In genomic region chr6:36837686-36838085, GRCh38 we compare ENCODE assay signal across 20 cellular contexts. TPM values are rescaled to one million over a fixed set of nuclear protein-coding genes. Genes with fewer than 3 reads are reported as not detected.
DNase-seq lines count a peak whose midpoint lies in the region; ATAC-seq and TF ChIP-seq lines count a peak whose summit lies in the region.
"Had no signal": no experiment of that assay in that cellular context is flagged by ENCODE, and none has a peak within 500 bp of the region (broad histone marks: within the 10 kb centered on the region; RNA-seq: fewer than 3 reads in every experiment).

No MANE protein-coding gene starts in this region.

- no peak overlapping the region for H2BK12ac ChIP-seq in trophoblast cell (ENCODE audit: low read length)

- H3K4me2 ChIP-seq in trophoblast cell (ENCODE audit: low read length) = no peak overlapping the region
- H3K4me2 ChIP-seq: A549, GM23338 had no signal

- no peak overlapping the region for H3K14ac ChIP-seq in trophoblast cell (ENCODE audit: low read length)

- H3K27me3 ChIP-seq in left ventricle myocardium inferior (ENCODE audit: low read depth) (peaks cover 20% of the 10 kb centered on the region), heart right ventricle (peaks cover 0 to 37% (median 0%) of the 10 kb centered on the region in 7 donors), trophoblast cell (ENCODE audit: insufficient read depth, low read length) (peaks cover 35% of the 10 kb centered on the region)

- H3K4me3 ChIP-seq in left ventricle myocardium inferior (peak overlapping the region; percentile 63), heart right ventricle (peak overlapping the region in 4 of 10 donors; percentile 56 to 61 (median 58)), trophoblast cell (ENCODE audit: low read depth, low read length) (no peak overlapping the region)
- H3K4me3 ChIP-seq: A549, GM23338 had no signal

- peak overlapping the region; percentile 19 for H3K4me3 Mint-ChIP-seq in natural killer cell treated with Interleukin-12 subunit alpha and Interleukin-12 subunit beta and Interleukin-15 and Interleukin-18, amount 100 ng/mL, for 72 hours
- H3K4me3 Mint-ChIP-seq in type B pancreatic cell = peak overlapping the region; percentile 82

- ATAC-seq in heart right ventricle = no peak
- ATAC-seq in natural killer cell treated with Interleukin-12 subunit alpha and Interleukin-12 subunit beta and Interleukin-15 and Interleukin-18, amount 100 ng/mL, for 72 hours = no peak
- no peak for ATAC-seq in HG02610 (IDR thresholded peaks at IDR 0.05; ENCODE audit: unreplicated experiment)
- ATAC-seq: A549, GM23338, HepG2 had no signal

- no peaks in the 10 kb centered on the region for H3K36me3 Mint-ChIP-seq in natural killer cell treated with Interleukin-12 subunit alpha and Interleukin-12 subunit beta and Interleukin-15 and Interleukin-18, amount 100 ng/mL, for 72 hours
- no peaks in the 10 kb centered on the region for H3K36me3 Mint-ChIP-seq in type B pancreatic cell

- H2BK120ac ChIP-seq in trophoblast cell (ENCODE audit: insufficient read depth, low read length, poor library complexity) = no peak overlapping the region

- H3K27me3 Mint-ChIP-seq in natural killer cell treated with Interleukin-12 subunit alpha and Interleukin-12 subunit beta and Interleukin-15 and Interleukin-18, amount 100 ng/mL, for 72 hours = peaks cover 20 to 31% of the 10 kb centered on the region in 2 donors
- H3K27me3 Mint-ChIP-seq in type B pancreatic cell = peaks cover 61% of the 10 kb centered on the region

- H4K12ac ChIP-seq in trophoblast cell (ENCODE audit: low read depth, low read length) = no peak overlapping the region

- no peak for TF ChIP-seq CTCF in left ventricle myocardium inferior (IDR thresholded peaks at IDR 0.05; ENCODE audit: borderline replicate concordance)
- TF ChIP-seq CTCF in heart right ventricle (IDR thresholded peaks at IDR 0.05) = no peak
- TF ChIP-seq CTCF in type B pancreatic cell (conservative IDR thresholded peaks at IDR 0.05) = no peak

- H3K36me3 ChIP-seq in left ventricle myocardium inferior (no peaks in the 10 kb centered on the region), heart right ventricle (no peaks in the 10 kb centered on the region), trophoblast cell (ENCODE audit: control insufficient read depth in 1 of 2, insufficient read depth in 2 of 2, low read length in 2 of 2) (no peaks in the 10 kb centered on the region)

- H4K91ac ChIP-seq in trophoblast cell (ENCODE audit: low read depth, low read length) = no peak overlapping the region

- H3K4me1 ChIP-seq in left ventricle myocardium inferior (peaks cover 60% of the 10 kb centered on the region), heart right ventricle (peaks cover 2 to 45% (median 24%) of the 10 kb centered on the region in 9 donors), trophoblast cell (ENCODE audit: control insufficient read depth in 1 of 2, insufficient read depth in 2 of 2, low read length in 2 of 2) (peaks cover 19 to 20% of the 10 kb centered on the region in 2 experiments)
- H3K4me1 ChIP-seq: A549 had no signal

- peak overlapping the region; percentile 92 for H3K27ac ChIP-seq in left ventricle myocardium inferior (replicated peaks)
- H3K27ac ChIP-seq in heart right ventricle = peak overlapping the region in 3 of 10 donors; percentile 77 to 86 (median 79)
- H3K27ac ChIP-seq in angular gyrus (ENCODE audit: low read depth, low read length) = peak overlapping the region; percentile 1
- H3K27ac ChIP-seq in trophoblast cell (ENCODE audit: low read depth, low read length) = no peak overlapping the region
- H3K27ac ChIP-seq: A549, RWPE1 had no signal

- peaks cover 4 to 19% of the 10 kb centered on the region in 2 donors for H3K4me1 Mint-ChIP-seq in natural killer cell treated with Interleukin-12 subunit alpha and Interleukin-12 subunit beta and Interleukin-15 and Interleukin-18, amount 100 ng/mL, for 72 hours (ENCODE audit: low read depth in 2 of 2)
- peaks cover 19% of the 10 kb centered on the region for H3K4me1 Mint-ChIP-seq in type B pancreatic cell (ENCODE audit: unreplicated experiment)

- H3K9me3 Mint-ChIP-seq in natural killer cell treated with Interleukin-12 subunit alpha and Interleukin-12 subunit beta and Interleukin-15 and Interleukin-18, amount 100 ng/mL, for 72 hours = no peaks in the 10 kb centered on the region
- H3K9me3 Mint-ChIP-seq in type B pancreatic cell = peaks cover 4% of the 10 kb centered on the region

- H3K27ac Mint-ChIP-seq in natural killer cell treated with Interleukin-12 subunit alpha and Interleukin-12 subunit beta and Interleukin-15 and Interleukin-18, amount 100 ng/mL, for 72 hours = no peak overlapping the region
- no peak overlapping the region for H3K27ac Mint-ChIP-seq in type B pancreatic cell
- H3K27ac Mint-ChIP-seq: GM23338 had no signal

- H2BK5ac ChIP-seq in trophoblast cell (ENCODE audit: low read depth, low read length, poor library complexity) = no peak overlapping the region

- no peak overlapping the region for H3K4ac ChIP-seq in trophoblast cell (ENCODE audit: low read depth, low read length)

- no peak overlapping the region for H2AFZ ChIP-seq in trophoblast cell (ENCODE audit: insufficient read depth, low read length, poor library complexity)
- H2AFZ ChIP-seq: GM23338 had no signal

- 82 to 91% methylated on average over 6 of the region's 6 CpGs for WGBS in heart right ventricle, 2 donors
- no CpG with 5 or more reads among the region's 6 CpGs for WGBS in trophoblast cell (ENCODE audit: extremely low coverage, insufficient coverage, insufficient read length)

- H3K18ac ChIP-seq in trophoblast cell (ENCODE audit: low read length) = no peak overlapping the region

- DNase-seq in left ventricle myocardium inferior = no peak
- DNase-seq in heart right ventricle = no peak
- no peak for DNase-seq in natural killer cell treated with Interleukin-12 subunit alpha and Interleukin-12 subunit beta and Interleukin-15 and Interleukin-18, amount 100 ng/mL, for 72 hours (ENCODE audit: low spot score)
- no peak for DNase-seq in type B pancreatic cell (ENCODE audit: extremely low spot score, unreplicated experiment)
- DNase-seq in trophoblast cell = no peak
- DNase-seq in HT-29 (ENCODE audit: low spot score) = no peak
- DNase-seq: C1 segment of cervical spinal cord, Caco-2, DMS153, NCI-H1048, NCI-H1436 treated with DMSO at 0.1 percent for 48 hours, NCI-H2029 treated with DMSO at 0.1 percent for 48 hours, NCI-H748 treated with DMSO at 0.1 percent for 48 hours had no signal

- intact Hi-C loops in left ventricle myocardium inferior (cut with micrococcal nuclease) (loop anchor here (10.0 kb wide), 1 partner anchor 223 kb away; no protein-coding TSS in a partner anchor), heart right ventricle (cut with DNase I) (no loop called here)

- no peaks in the 10 kb centered on the region for H3K79me1 ChIP-seq in trophoblast cell (ENCODE audit: low read length)

- no peak overlapping the region for H3K23ac ChIP-seq in trophoblast cell (ENCODE audit: low read length)

- H3K9me3 ChIP-seq in left ventricle myocardium inferior (replicated peaks) = no peaks in the 10 kb centered on the region
- H3K9me3 ChIP-seq in heart right ventricle = no peaks in the 10 kb centered on the region
- peaks cover 7% of the 10 kb centered on the region for H3K9me3 ChIP-seq in trophoblast cell (ENCODE audit: insufficient read depth, low read depth, low read length)
- H3K9me3 ChIP-seq: A549, Caco-2 had no signal

- no peak overlapping the region for H4K8ac ChIP-seq in trophoblast cell (ENCODE audit: low read depth, low read length)

- H3K9ac ChIP-seq in trophoblast cell (ENCODE audit: low read length) = no peak overlapping the region

- H3K79me2 ChIP-seq in trophoblast cell (ENCODE audit: control insufficient read depth, insufficient read depth, low read length, poor library complexity) = no peaks in the 10 kb centered on the region

- H2AK5ac ChIP-seq in trophoblast cell (ENCODE audit: low read length) = no peak overlapping the region

RNA-seq across cellular contexts. Expression of gene CPNE5, which starts 1.6 kb away (rescaled TPM):
- total RNA-seq in left ventricle myocardium inferior (26.5 TPM), heart right ventricle (10 to 100 TPM in 9 of 10 donors, 1 to 10 TPM in 1; 2.8 to 98.2 (median 29.0) TPM), type B pancreatic cell (ENCODE audit: low replicate concordance) (0.14 and 0.72 TPM in 2 replicates)
- 10 to 100 TPM in 1 of 2 donors, 1 to 10 TPM in 1; 4.4 to 18.4 TPM for polyA plus RNA-seq in heart right ventricle
- 1 to 10 TPM; 2.9 to 4.0 TPM for total RNA-seq in natural killer cell treated with Interleukin-12 subunit alpha and Interleukin-12 subunit beta and Interleukin-15 and Interleukin-18, amount 100 ng/mL, for 72 hours
- 1.1 and 1.2 TPM in 2 replicates for polyA plus RNA-seq in trophoblast cell (2013)
- 0.10 TPM in 1 of 2 replicates, not detected in the other for total RNA-seq in HT-29 (2014; rRNA removed; shearing (Covaris generic))
- total RNA-seq: Caco-2, HepG2, MCF 10A had no signal

RNA-seq across cellular contexts. Expression of gene PPIL1, which starts 36.9 kb away (rescaled TPM):
- total RNA-seq in left ventricle myocardium inferior (69.1 TPM), heart right ventricle (100 to 1,000 TPM in 2 of 10 donors, 10 to 100 TPM in 8; 34.5 to 106 (median 49.2) TPM), type B pancreatic cell (ENCODE audit: low replicate concordance) (35.1 and 50.4 TPM in 2 replicates)
- 10 to 100 TPM; 21.1 to 50.3 TPM for polyA plus RNA-seq in heart right ventricle
- 10 to 100 TPM; 30.3 to 40.8 TPM for total RNA-seq in natural killer cell treated with Interleukin-12 subunit alpha and Interleukin-12 subunit beta and Interleukin-15 and Interleukin-18, amount 100 ng/mL, for 72 hours
- 32.6 and 33.1 TPM in 2 replicates for polyA plus RNA-seq in trophoblast cell (2013)
- 23.3 and 24.4 TPM in 2 replicates for total RNA-seq in HT-29 (2014; rRNA removed; shearing (Covaris generic))

RNA-seq across cellular contexts. Expression of gene C6orf89, which starts 48.1 kb away (rescaled TPM):
- total RNA-seq in left ventricle myocardium inferior (76.4 TPM), heart right ventricle (100 to 1,000 TPM in 1 of 10 donors, 10 to 100 TPM in 9; 64.6 to 104 (median 74.7) TPM), type B pancreatic cell (ENCODE audit: low replicate concordance) (37.9 and 42.4 TPM in 2 replicates)
- polyA plus RNA-seq in heart right ventricle = 10 to 100 TPM; 22.5 to 23.1 TPM
- 10 to 100 TPM; 40.4 to 44.4 TPM for total RNA-seq in natural killer cell treated with Interleukin-12 subunit alpha and Interleukin-12 subunit beta and Interleukin-15 and Interleukin-18, amount 100 ng/mL, for 72 hours
- polyA plus RNA-seq in trophoblast cell (2013) = 17.7 and 18.1 TPM in 2 replicates
- 16.9 and 19.1 TPM in 2 replicates for total RNA-seq in HT-29 (2014; rRNA removed; shearing (Covaris generic))
